8 cellular contexts compared by ENCODE assay signal in the genomic region with DNA sequence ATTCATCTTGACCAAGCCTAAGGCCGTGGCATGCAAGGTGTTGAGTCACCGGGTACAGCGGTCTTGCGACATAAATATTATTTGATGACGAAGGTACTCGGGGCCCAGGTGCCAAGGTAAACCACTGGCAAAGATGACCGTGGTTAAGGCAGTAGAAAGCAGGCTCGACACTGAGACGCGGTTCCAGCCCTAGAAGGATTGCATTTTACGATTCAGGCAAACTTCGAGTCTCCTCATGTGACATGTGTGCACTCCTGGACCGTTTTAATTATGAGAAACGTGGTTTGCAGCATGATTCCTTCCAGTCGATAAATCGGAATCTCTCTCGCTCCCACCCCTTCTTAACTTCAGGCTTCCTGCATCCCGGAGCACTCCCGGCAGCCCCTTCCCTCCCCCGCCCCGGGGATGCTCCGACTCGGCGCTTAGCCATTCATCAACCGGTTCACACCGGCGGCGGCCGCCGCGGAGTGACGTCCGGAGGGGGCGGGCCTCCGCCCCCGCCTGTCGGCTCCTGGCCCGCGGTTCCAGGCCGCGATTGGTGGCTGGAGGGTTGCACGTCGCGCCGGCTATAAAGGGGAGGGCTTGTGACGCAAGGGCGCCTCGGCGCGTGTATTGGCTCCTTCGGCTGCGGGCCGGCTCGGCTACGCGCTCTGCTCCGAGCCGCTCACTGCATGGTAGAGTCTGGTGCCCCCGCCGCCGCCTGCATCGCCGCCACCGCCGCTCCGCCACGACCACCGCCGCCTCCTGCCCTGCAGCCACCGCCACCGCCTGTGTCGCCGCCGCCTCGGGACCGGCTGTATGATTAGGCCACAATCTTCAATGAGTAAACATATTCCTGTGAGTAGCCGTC.
DNase-seq lines count a peak whose midpoint lies in the region; ATAC-seq and FAIRE-seq lines count a peak whose summit lies in the region.

Gene LOC128125822 (plus strand): TSS at position 598 of the 850 bp plus-strand sequence.
Gene PTP4A1 (plus strand): TSS at position 598 of the 850 bp plus-strand sequence. CDS start 4,401 bp downstream, outside the sequence.

- DNase-seq in AG08396 (ENCODE audit: low spot score), result peak; percentile 97
- peak; percentile 92 for DNase-seq in NCI-H345 treated with DMSO at 0.1 percent for 48 hours (lab: John Stamatoyannopoulos, UW; ENCODE audit: unreplicated experiment)
- peak; percentile 92 for DNase-seq in activated CD4-positive, CD25-positive, alpha-beta regulatory T cell treated with anti-CD3 and anti-CD28 coated beads, Interleukin-2, amount 50 U/mL, for 16 hours (ENCODE audit: low read depth, low spot score)
- DNase-seq in central memory CD8-positive, alpha-beta T cell (ENCODE audit: low spot score in 2 of 2), result peak; percentile 88 to 94
- DNase-seq in stimulated activated CD4-positive, alpha-beta T cell treated with anti-CD3 and anti-CD28 coated beads, Interleukin-12 subunit alpha, Interleukin-12 subunit beta, amount 100 ng/mL, for 4 hours, result peak; percentile 97

- H3K27me3 Mint-ChIP-seq in central memory CD8-positive, alpha-beta T cell, result no peaks in the 10 kb centered on the region

- peak; percentile 89 for ATAC-seq in GM19023 (IDR thresholded peaks at IDR 0.05; ENCODE audit: unreplicated experiment)
- peak; percentile 90 for ATAC-seq in HG03280 (IDR thresholded peaks at IDR 0.05; ENCODE audit: unreplicated experiment)
- ATAC-seq in central memory CD8-positive, alpha-beta T cell (replicated peaks; ENCODE audit: extremely low read depth, poor library complexity, severe bottlenecking), result peak; percentile 92

- no peaks in the 10 kb centered on the region for H3K9me3 Mint-ChIP-seq in central memory CD8-positive, alpha-beta T cell

- peaks cover 23% of the 10 kb centered on the region for H3K36me3 Mint-ChIP-seq in central memory CD8-positive, alpha-beta T cell (ENCODE audit: insufficient read depth)

- H3K4me3 Mint-ChIP-seq in central memory CD8-positive, alpha-beta T cell, result peak within 1 kb of the TSS; percentile 88

- H3K4me1 Mint-ChIP-seq in central memory CD8-positive, alpha-beta T cell, result peaks cover 30% of the 10 kb centered on the region

- peak; percentile 17 for FAIRE-seq in islet of Langerhans (lab: Jason Lieb, UNC)

- peak within 1 kb of the TSS; percentile 90 for H3K27ac Mint-ChIP-seq in central memory CD8-positive, alpha-beta T cell (ENCODE audit: low read depth)

Comparison
In these comparisons a context has a peak if more than half of its experiments do, and no peak if none do; other contexts are left out.
1. Peak in every context shown above with its lines: DNase-seq and ATAC-seq.